In genomic region chr10:103525901-103526300, GRCh38 we compare ENCODE assay signal across 1 cellular context.
TF ChIP-seq lines count a peak whose summit lies in the region.

No MANE protein-coding gene starts in this region.

TF ChIP-seq in K562, 482 proteins besides CTCF, POLR2A, EP300 and RAD21 (continued from another document):
- no peak for TF ChIP-seq AFF1 (IDR thresholded peaks at IDR 0.05; ENCODE audit: low read depth in 1 of 2, partially characterized antibody in 2 of 2)
- TF ChIP-seq CBFA2T3 (IDR thresholded peaks at IDR 0.05) = no peak
- no peak for TF ChIP-seq FOXJ3 (CRISPR knock-in tag; IDR thresholded peaks at IDR 0.05)
- no peak for TF ChIP-seq PHF21A (IDR thresholded peaks at IDR 0.05; ENCODE audit: borderline replicate concordance, low read depth)
- TF ChIP-seq ETS2 (tag; IDR thresholded peaks at IDR 0.05; ENCODE audit: borderline replicate concordance, poor library complexity, severe bottlenecking) = no peak
